ENCODE assay signal across 8 cellular contexts in the genomic region with DNA sequence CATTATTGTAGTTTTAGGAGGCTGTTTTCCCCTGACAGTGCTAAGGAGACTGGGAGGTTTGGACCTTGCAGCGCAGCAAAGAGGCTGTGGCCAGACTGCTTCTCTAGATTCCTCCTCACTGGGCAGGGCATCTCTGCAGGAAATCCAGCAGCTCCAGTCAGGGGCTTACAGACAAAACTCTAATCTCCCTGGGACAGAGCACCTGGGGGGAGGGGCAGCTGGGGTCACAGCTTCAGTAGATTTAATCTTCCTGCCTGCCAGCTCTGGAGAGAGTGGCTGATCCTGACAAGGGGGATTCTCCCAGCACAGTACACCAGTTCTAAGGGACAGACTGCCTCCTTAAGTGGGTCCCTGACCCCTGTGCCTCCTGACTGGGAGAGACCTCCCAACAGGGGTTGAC.
DNase-seq lines count a peak whose midpoint lies in the region; FAIRE-seq and TF ChIP-seq lines count a peak whose summit lies in the region.
"Not testable (repeated sequence)": the region's sequence is repeated elsewhere in the genome, so short reads cannot be mapped to it uniquely, and the experiment has no call there.

No MANE protein-coding gene starts in this region.

- not testable (repeated sequence) for H2BK5ac ChIP-seq in H1 (ENCODE audit: low read depth, low read length)

- H4K20me1 ChIP-seq in H1 (replicated peaks in 1 of 2; ENCODE audit: control insufficient read depth in 1 of 2, insufficient read depth in 2 of 2, low read length in 2 of 2); neural progenitor cell (ENCODE audit: low read depth): not testable (repeated sequence)

- H4K91ac ChIP-seq in H1 (replicated peaks; ENCODE audit: insufficient read length, low read length) = not testable (repeated sequence)

- H3K9ac ChIP-seq in H1 (replicated peaks in 1 of 4; ENCODE audit: extremely low read depth in 1 of 4, low read depth in 3 of 4, low read length in 3 of 4); neural progenitor cell: not testable (repeated sequence)

- CTCF ChIA-PET in H1 (lab: Charles Lee; ENCODE audit: partially characterized antibody) = interaction anchor here (0.6 kb wide), 1 partner anchor 18 kb away, joined by 4 read pairs; no protein-coding TSS in a partner anchor

- peaks cover 19% of the 10 kb centered on the region for H3K4me1 Mint-ChIP-seq in neural progenitor cell

- not testable (repeated sequence) for H3K23ac ChIP-seq in H1 (ENCODE audit: insufficient read length)

- not testable (repeated sequence) for TF ChIP-seq POLR2A in H1 (IDR thresholded peaks at IDR 0.05; ENCODE audit: control extremely low read depth in 1 of 2, low read depth in 2 of 2, low read length in 2 of 2)

- not testable (repeated sequence) for H3K79me1 ChIP-seq in H1 (ENCODE audit: low read depth, low read length)

- not testable (repeated sequence) for H3K9me3 ChIP-seq in WERI-Rb-1 (ENCODE audit: severe bottlenecking); H1 (ENCODE audit: insufficient read depth in 2 of 2, low read depth in 1 of 2, low read length in 1 of 2); neural progenitor cell (ENCODE audit: low read depth)

- 0 out of 2 replicates have a peak overlapping the region, but pooled peaks have one; percentile 10 for H3K4me3 ChIP-seq in WERI-Rb-1 (ENCODE audit: low read depth, low read length)
- H3K4me3 ChIP-seq in H1 (ENCODE audit: extremely low read depth in 1 of 4, insufficient read depth in 2 of 4, low read depth in 3 of 4, low read length in 4 of 4); neural progenitor cell: not testable (repeated sequence)

- H3K4me3 Mint-ChIP-seq in neural progenitor cell = not testable (repeated sequence)

- H3K27ac ChIP-seq in WERI-Rb-1 = peak overlapping the region; percentile 21; the same call in 1 of the 2 replicates
- H3K27ac ChIP-seq in H1 (ENCODE audit: low read depth, low read length) = not testable (repeated sequence)
- peak overlapping the region; percentile 95 for H3K27ac ChIP-seq in neural progenitor cell

- not testable (repeated sequence) for H3K36me3 Mint-ChIP-seq in neural progenitor cell

- H2BK20ac ChIP-seq in H1 (ENCODE audit: low read length) = not testable (repeated sequence)

- H2BK15ac ChIP-seq in H1 (ENCODE audit: low read length) = not testable (repeated sequence)

- DNase-seq in ELF-1 (ENCODE audit: low read depth, low spot score) (peak; percentile 45), NCI-H82 treated with DMSO at 0.1 percent for 48 hours (lab: John Stamatoyannopoulos, UW; ENCODE audit: unreplicated experiment) (peak; percentile 59), OCI-M1 (lab: John Stamatoyannopoulos, UW) (peak; percentile 12), WERI-Rb-1 (peak; percentile 95), cardiac septum (ENCODE audit: low spot score) (peak; percentile 22), islet precursor cell (peak; percentile 59), neural progenitor cell (ENCODE audit: low spot score) (peak; percentile 75)
- not testable (repeated sequence) for DNase-seq in H1 (ENCODE audit: low read depth in 1 of 2, low spot score in 2 of 2)

- not testable (repeated sequence) for H3K56ac ChIP-seq in H1 (replicated peaks; ENCODE audit: insufficient read length, low read depth, low read length)

- H3K36me3 ChIP-seq in WERI-Rb-1; H1 (ENCODE audit: control insufficient read depth in 2 of 4, insufficient read depth in 4 of 4, low read length in 3 of 4); neural progenitor cell: not testable (repeated sequence)

- not testable (repeated sequence) for H3K27me3 ChIP-seq in WERI-Rb-1 (ENCODE audit: insufficient read depth, low read depth, severe bottlenecking); H1 (replicated peaks in 1 of 4; ENCODE audit: control insufficient read depth in 3 of 4, extremely low read depth in 1 of 4, insufficient read depth in 3 of 4, low read length in 3 of 4); neural progenitor cell

- H3F3A ChIP-seq in neural progenitor cell (ENCODE audit: low read depth) = peaks cover 22% of the 10 kb centered on the region

- WGBS in H1 (ENCODE audit: extremely low coverage in 1 of 2, insufficient coverage in 1 of 2, insufficient read length in 1 of 2, insufficient replicate concordance in 2 of 2, low coverage in 1 of 2, low lambda C conversion rate in 2 of 2, missing lambda C conversion rate in 1 of 2), 2 experiments = no CpG with 5 or more reads among the region's 1 CpG

- not testable (repeated sequence) for TF ChIP-seq EP300 in H1 (IDR thresholded peaks at IDR 0.05; ENCODE audit: borderline replicate concordance in 1 of 2, low read depth in 2 of 2, low read length in 2 of 2)

- not testable (repeated sequence) for H3K79me2 ChIP-seq in H1 (ENCODE audit: control insufficient read depth in 1 of 2, insufficient read depth in 2 of 2, low read length in 2 of 2); neural progenitor cell (ENCODE audit: low read depth)

- H2BK12ac ChIP-seq in H1 (ENCODE audit: low read depth, low read length) = not testable (repeated sequence)

- TF ChIP-seq RAD21 in H1 (IDR thresholded peaks at IDR 0.05 in 1 of 2, conservative IDR thresholded peaks at IDR 0.05 in 1 of 2; ENCODE audit: low read depth in 2 of 2, low read length in 2 of 2) = not testable (repeated sequence)

- H3K4me1 ChIP-seq in H1 (replicated peaks in 1 of 4; ENCODE audit: control insufficient read depth in 3 of 4, insufficient read depth in 4 of 4, low read length in 3 of 4) = not testable (repeated sequence)
- peaks cover 18% of the 10 kb centered on the region for H3K4me1 ChIP-seq in neural progenitor cell

- not testable (repeated sequence) for H3K27ac Mint-ChIP-seq in neural progenitor cell

- intact Hi-C loops in cardiac septum (cut with DNase I) = not testable (repeated sequence)

- POLR2A ChIA-PET in H1 (lab: Charles Lee; ENCODE audit: partially characterized antibody) = not testable (repeated sequence)

- not testable (repeated sequence) for H3K4me2 ChIP-seq in H1 (ENCODE audit: insufficient read depth in 1 of 2, low read depth in 2 of 2, low read length in 2 of 2)
- H3K4me2 ChIP-seq in neural progenitor cell = peak overlapping the region; percentile 23

- not testable (repeated sequence) for H2AK5ac ChIP-seq in H1 (ENCODE audit: low read depth, low read length)

- H2BK120ac ChIP-seq in H1 (replicated peaks; ENCODE audit: low read depth, low read length) = not testable (repeated sequence)

- not testable (repeated sequence) for H3K27me3 Mint-ChIP-seq in neural progenitor cell (ENCODE audit: insufficient read depth, low read depth)

- H4K5ac ChIP-seq in H1 (ENCODE audit: insufficient read length, low read depth, low read length) = not testable (repeated sequence)

- not testable (repeated sequence) for H3K18ac ChIP-seq in H1 (ENCODE audit: extremely low read depth, low read length)

- not testable (repeated sequence) for H3K23me2 ChIP-seq in H1 (ENCODE audit: low read depth, low read length)

- H3K4ac ChIP-seq in H1 (replicated peaks; ENCODE audit: insufficient read length, low read depth, low read length) = not testable (repeated sequence)

- H2AFZ ChIP-seq in H1 (ENCODE audit: low read length) = peak overlapping the region; percentile 70; the same call in 1 of the 2 replicates
- H2AFZ ChIP-seq in neural progenitor cell (replicated peaks) = not testable (repeated sequence)

- H4K8ac ChIP-seq in H1 (ENCODE audit: extremely low read depth, insufficient read depth, low read length) = not testable (repeated sequence)

- FAIRE-seq in H1 (lab: Jason Lieb, UNC) = not testable (repeated sequence)

- not testable (repeated sequence) for TF ChIP-seq CTCF in WERI-Rb-1 (IDR thresholded peaks at IDR 0.05; ENCODE audit: low read depth, low read length); H1 (IDR thresholded peaks at IDR 0.05; ENCODE audit: control extremely low read depth in 1 of 3, insufficient read depth in 1 of 3, low read depth in 1 of 3, low read length in 3 of 3); neural progenitor cell (IDR thresholded peaks at IDR 0.05)

- not testable (repeated sequence) for H3K9me3 Mint-ChIP-seq in neural progenitor cell

- not testable (repeated sequence) for H3K14ac ChIP-seq in H1 (ENCODE audit: insufficient read length)
